In the genomic region with DNA sequence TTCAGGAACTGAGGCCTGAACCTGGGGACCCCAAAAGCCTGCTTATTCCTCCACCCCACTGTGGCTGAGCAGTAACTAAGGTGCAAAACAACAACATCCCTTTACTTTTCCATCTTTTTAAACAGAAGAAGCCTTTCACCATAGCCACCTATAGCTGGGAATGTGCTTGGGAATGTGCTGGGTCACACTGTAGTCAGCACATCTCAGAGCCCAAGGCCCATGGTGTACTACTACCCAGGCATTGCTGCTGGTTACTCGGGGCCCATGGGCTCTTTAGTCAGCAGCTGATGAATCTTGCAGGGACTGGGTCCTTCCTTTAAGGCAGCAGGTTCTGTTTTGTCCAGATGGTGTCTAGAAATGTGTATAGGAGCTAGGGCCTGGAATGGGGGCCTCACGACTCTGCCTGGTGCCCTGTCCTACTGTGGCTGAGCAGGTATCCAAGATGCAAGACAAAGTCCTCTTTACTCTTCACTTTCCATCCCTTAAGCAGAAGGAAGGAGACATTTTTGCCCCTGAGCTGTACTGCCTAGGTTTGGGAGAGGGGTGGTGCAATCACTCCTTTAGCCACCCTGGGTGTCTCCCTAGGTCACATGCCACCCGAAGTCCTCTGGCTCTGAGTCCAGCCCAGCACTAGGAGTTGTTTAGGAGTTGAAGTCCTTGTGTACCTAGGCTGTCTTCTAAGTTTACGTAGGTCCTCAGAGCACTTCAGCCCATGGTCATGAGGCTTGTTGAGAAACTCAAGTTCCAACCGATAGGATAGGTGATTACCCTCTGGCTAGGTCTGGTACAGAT, we compare ENCODE assay signal across 2 cellular contexts.
TF ChIP-seq lines count a peak whose summit lies in the region.

No MANE protein-coding gene starts in this region.

TF ChIP-seq in SK-N-SH treated with all-trans-retinoic acid at 6 μM for 48 hours, 23 proteins besides CTCF, POLR2A, EP300 and RAD21:
- TF ChIP-seq, protein P1, sequence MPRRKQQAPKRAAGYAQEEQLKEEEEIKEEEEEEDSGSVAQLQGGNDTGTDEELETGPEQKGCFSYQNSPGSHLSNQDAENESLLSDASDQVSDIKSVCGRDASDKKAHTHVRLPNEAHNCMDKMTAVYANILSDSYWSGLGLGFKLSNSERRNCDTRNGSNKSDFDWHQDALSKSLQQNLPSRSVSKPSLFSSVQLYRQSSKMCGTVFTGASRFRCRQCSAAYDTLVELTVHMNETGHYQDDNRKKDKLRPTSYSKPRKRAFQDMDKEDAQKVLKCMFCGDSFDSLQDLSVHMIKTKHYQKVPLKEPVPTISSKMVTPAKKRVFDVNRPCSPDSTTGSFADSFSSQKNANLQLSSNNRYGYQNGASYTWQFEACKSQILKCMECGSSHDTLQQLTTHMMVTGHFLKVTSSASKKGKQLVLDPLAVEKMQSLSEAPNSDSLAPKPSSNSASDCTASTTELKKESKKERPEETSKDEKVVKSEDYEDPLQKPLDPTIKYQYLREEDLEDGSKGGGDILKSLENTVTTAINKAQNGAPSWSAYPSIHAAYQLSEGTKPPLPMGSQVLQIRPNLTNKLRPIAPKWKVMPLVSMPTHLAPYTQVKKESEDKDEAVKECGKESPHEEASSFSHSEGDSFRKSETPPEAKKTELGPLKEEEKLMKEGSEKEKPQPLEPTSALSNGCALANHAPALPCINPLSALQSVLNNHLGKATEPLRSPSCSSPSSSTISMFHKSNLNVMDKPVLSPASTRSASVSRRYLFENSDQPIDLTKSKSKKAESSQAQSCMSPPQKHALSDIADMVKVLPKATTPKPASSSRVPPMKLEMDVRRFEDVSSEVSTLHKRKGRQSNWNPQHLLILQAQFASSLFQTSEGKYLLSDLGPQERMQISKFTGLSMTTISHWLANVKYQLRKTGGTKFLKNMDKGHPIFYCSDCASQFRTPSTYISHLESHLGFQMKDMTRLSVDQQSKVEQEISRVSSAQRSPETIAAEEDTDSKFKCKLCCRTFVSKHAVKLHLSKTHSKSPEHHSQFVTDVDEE (CRISPR knock-in tag; IDR thresholded peaks at IDR 0.05): no peak
- TF ChIP-seq OSR1 (CRISPR knock-in tag; IDR thresholded peaks at IDR 0.05): no peak

TF ChIP-seq in SK-N-SH, 30 proteins besides CTCF, POLR2A, EP300 and RAD21 (continued from another document):
- TF ChIP-seq, protein P2, sequence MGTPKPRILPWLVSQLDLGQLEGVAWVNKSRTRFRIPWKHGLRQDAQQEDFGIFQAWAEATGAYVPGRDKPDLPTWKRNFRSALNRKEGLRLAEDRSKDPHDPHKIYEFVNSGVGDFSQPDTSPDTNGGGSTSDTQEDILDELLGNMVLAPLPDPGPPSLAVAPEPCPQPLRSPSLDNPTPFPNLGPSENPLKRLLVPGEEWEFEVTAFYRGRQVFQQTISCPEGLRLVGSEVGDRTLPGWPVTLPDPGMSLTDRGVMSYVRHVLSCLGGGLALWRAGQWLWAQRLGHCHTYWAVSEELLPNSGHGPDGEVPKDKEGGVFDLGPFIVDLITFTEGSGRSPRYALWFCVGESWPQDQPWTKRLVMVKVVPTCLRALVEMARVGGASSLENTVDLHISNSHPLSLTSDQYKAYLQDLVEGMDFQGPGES (IDR thresholded peaks at IDR 0.05; ENCODE audit: low read depth, low read length): no peak
- TF ChIP-seq NFIC (IDR thresholded peaks at IDR 0.05; ENCODE audit: borderline replicate concordance) (no peak), TAF1 (IDR thresholded peaks at IDR 0.05; ENCODE audit: borderline replicate concordance, low read depth, low read length) (no peak), NRF1 (IDR thresholded peaks at IDR 0.05; ENCODE audit: low read depth, low read length) (no peak), TCF12 (IDR thresholded peaks at IDR 0.05) (no peak), FOSL2 (IDR thresholded peaks at IDR 0.05; ENCODE audit: borderline replicate concordance, low read depth) (no peak)
